Comparison of ENCODE assay signal across 10 cellular contexts in the genomic region with DNA sequence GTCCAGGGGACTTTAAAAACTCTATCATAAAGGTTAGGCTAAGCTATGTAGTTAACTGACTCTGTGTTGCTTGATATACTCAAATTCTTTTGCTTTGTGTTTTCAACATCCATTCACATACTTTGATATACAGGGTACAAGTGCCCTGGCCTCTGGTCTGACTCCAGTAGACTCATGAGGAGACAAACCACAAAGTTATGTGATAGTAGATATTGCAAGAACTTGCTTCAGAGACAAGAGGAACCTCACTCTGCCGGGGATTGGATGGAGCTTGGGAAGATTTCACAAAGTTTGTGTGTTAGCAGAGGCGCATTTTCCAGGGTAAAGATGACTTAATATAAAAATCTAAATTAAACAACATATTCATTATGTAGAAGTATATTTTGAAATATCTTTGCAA. TPM values are rescaled to one million over a fixed set of nuclear protein-coding genes. Genes with fewer than 3 reads are reported as not detected.
DNase-seq lines count a peak whose midpoint lies in the region.
"Had no signal": no experiment of that assay in that cellular context is flagged by ENCODE, and none has a peak within 500 bp of the region (broad histone marks: within the 10 kb centered on the region; RNA-seq: fewer than 3 reads in every experiment).

No MANE protein-coding gene starts in this region.

- H3K27ac ChIP-seq in ACC112 (ENCODE audit: low read depth, low read length) (peak overlapping the region; percentile 95), SJCRH30 (no peak overlapping the region), iPS-18a (ENCODE audit: low read length) (no peak overlapping the region)

- peaks cover 59% of the 10 kb centered on the region for H3K79me2 ChIP-seq in ACC112 (ENCODE audit: control insufficient read depth, insufficient read depth, low read length, unreplicated experiment)

- H3K4me3 ChIP-seq in ACC112 (ENCODE audit: low read depth, low read length) (peak overlapping the region; percentile 84), HAP-1 (peak overlapping the region; percentile 61), SJCRH30 (peak overlapping the region; percentile 67), iPS-18a (ENCODE audit: low read length) (peak overlapping the region; percentile 92)

- H3K9me3 ChIP-seq in HAP-1 (no peaks in the 10 kb centered on the region), SJCRH30 (replicated peaks) (no peaks in the 10 kb centered on the region), iPS-18a (ENCODE audit: control insufficient read depth, low read depth, low read length) (no peaks in the 10 kb centered on the region)

- no peak for DNase-seq in HAP-1 (ENCODE audit: low spot score in 2 of 2)
- DNase-seq in SJCRH30, result no peak
- DNase-seq in hypothalamus (lab: John Stamatoyannopoulos, UW), result no peak
- DNase-seq in NCI-H524 treated with DMSO at 0.1 percent for 48 hours (lab: John Stamatoyannopoulos, UW), result no peak
- no peak for DNase-seq in activated CD4-positive, alpha-beta T cell treated with anti-CD3 and anti-CD28 coated beads, Interleukin-2, amount 50 U/mL, for 4 hours
- DNase-seq in SW480 (ENCODE audit: low spot score), result no peak
- DNase-seq: activated B cell treated with CpG ODN at 0.5 μM for 24 hours, NCI-H1105 had no signal

- H3K9ac ChIP-seq in iPS-18a (ENCODE audit: low read length), result peak overlapping the region; percentile 94

- peaks cover 14% of the 10 kb centered on the region for H3K36me3 ChIP-seq in ACC112 (ENCODE audit: insufficient read depth, low read length)
- H3K36me3 ChIP-seq in HAP-1 (replicated peaks), result peaks cover 12% of the 10 kb centered on the region
- no peaks in the 10 kb centered on the region for H3K36me3 ChIP-seq in SJCRH30
- no peaks in the 10 kb centered on the region for H3K36me3 ChIP-seq in iPS-18a (ENCODE audit: control insufficient read depth, low read depth, low read length)

- H2AFZ ChIP-seq in ACC112 (ENCODE audit: low read length, unreplicated experiment), result no peak overlapping the region

- H3K27me3 ChIP-seq in ACC112 (ENCODE audit: insufficient read depth, low read length) (no peaks in the 10 kb centered on the region), HAP-1 (ENCODE audit: low read depth) (no peaks in the 10 kb centered on the region), SJCRH30 (no peaks in the 10 kb centered on the region), iPS-18a (ENCODE audit: control insufficient read depth, insufficient read depth, low read length) (no peaks in the 10 kb centered on the region)

- H3K4me1 ChIP-seq in ACC112 (ENCODE audit: control insufficient read depth, insufficient read depth, low read length, unreplicated experiment) (peaks cover 36% of the 10 kb centered on the region), HAP-1 (peaks cover 9% of the 10 kb centered on the region), SJCRH30 (no peaks in the 10 kb centered on the region), iPS-18a (ENCODE audit: control insufficient read depth, low read depth, low read length) (peaks cover 7% of the 10 kb centered on the region)

- in situ Hi-C loops in HAP-1 (cut with MboI; ENCODE audit: low sequenced_read_pairs), result no loop called here

RNA-seq across cellular contexts. Expression of gene GORAB, which starts 1.4 kb away (rescaled TPM):
- total RNA-seq in SJCRH30 (2014; rRNA removed; shearing (Covaris generic)), result 9.0 and 10.9 TPM in 2 replicates
